ENCODE assay signal across 12 cellular contexts in the genomic region with DNA sequence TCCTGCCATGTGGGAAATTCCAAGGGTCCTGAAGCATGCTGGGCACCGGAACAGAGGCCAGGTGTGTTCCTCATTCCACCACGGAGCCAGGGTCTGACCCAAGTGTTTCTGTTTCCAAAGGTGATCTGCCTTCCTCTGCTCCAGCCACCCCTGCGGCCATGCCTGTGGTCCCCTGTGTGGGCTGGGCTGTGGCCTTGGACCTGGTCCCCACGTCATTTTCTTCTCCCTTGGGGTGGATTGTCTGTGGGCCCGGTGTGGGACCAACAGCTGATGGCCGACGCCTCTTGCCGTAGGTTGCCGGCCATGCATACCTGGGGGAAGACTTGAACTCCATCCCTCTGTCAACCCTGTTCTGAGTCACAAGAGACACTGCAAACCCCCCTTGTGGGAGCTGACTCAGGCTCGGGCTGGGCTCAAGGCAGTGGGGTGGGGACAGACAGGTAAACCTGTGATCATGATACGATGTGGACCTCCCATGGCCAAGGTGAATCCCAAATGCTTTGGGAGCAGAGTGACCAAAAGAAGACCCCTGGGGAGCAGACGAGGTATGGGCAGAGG. TPM values are rescaled to one million over a fixed set of nuclear protein-coding genes. Genes with fewer than 3 reads are reported as not detected.
DNase-seq lines count a peak whose midpoint lies in the region; ATAC-seq and TF ChIP-seq lines count a peak whose summit lies in the region.
"Had no signal": no experiment of that assay in that cellular context is flagged by ENCODE, and none has a peak within 500 bp of the region (broad histone marks: within the 10 kb centered on the region; RNA-seq: fewer than 3 reads in every experiment).

No MANE protein-coding gene starts in this region.

- no peaks in the 10 kb centered on the region for H3K27me3 Mint-ChIP-seq in endodermal cell (ENCODE audit: insufficient read depth)
- H3K27me3 Mint-ChIP-seq in chondrocyte (ENCODE audit: low read depth): no peaks in the 10 kb centered on the region
- H3K27me3 Mint-ChIP-seq: stimulated activated naive CD8-positive, alpha-beta T cell treated with anti-CD3 and anti-CD28 coated beads, Interleukin-15, Interleukin-2, amounts not matched to agents 100 ng/mL and 50 ng/mL, for 24 hours had no signal

- peaks cover 8% of the 10 kb centered on the region for H3K36me3 ChIP-seq in endodermal cell (ENCODE audit: control insufficient read depth, insufficient read depth, low read length)
- H3K36me3 ChIP-seq in psoas muscle (ENCODE audit: insufficient read depth in 1 of 2, low read depth in 1 of 2): no peaks in the 10 kb centered on the region
- H3K36me3 ChIP-seq in esophagus squamous epithelium: no peaks in the 10 kb centered on the region

- intact Hi-C loops in psoas muscle (cut with DNase I) (loop anchor here (5.0 kb wide), 1 partner anchor 33 kb away; the partner anchor contains the start of gene ATP11A (in 2 of the 2)), esophagus squamous epithelium (cut with DNase I) (no loop called here)

- no peak overlapping the region for H3K9ac ChIP-seq in endodermal cell (ENCODE audit: extremely low read depth, low read length, poor library complexity, severe bottlenecking)

- H3K4me3 Mint-ChIP-seq in endodermal cell (no peak overlapping the region), chondrocyte (ENCODE audit: unreplicated experiment) (no peak overlapping the region)
- H3K4me3 Mint-ChIP-seq: stimulated activated naive CD8-positive, alpha-beta T cell treated with anti-CD3 and anti-CD28 coated beads, Interleukin-15, Interleukin-2, amounts not matched to agents 100 ng/mL and 50 ng/mL, for 24 hours had no signal

- WGBS in endodermal cell (ENCODE audit: insufficient coverage in 1 of 2, insufficient read length in 1 of 2), 2 experiments: 93 to 96% methylated on average over 7 to 12 of the region's 12 CpGs
- WGBS in psoas muscle, 3 donors: 86 to 93% (median 88%) methylated on average over 12 of the region's 12 CpGs
- 88 to 95% methylated on average over 4 to 7 of the region's 12 CpGs for WGBS in esophagus squamous epithelium, 2 donors

- H3K36me3 Mint-ChIP-seq in endodermal cell (ENCODE audit: low read depth) (peaks cover 10% of the 10 kb centered on the region), chondrocyte (ENCODE audit: low read depth) (no peaks in the 10 kb centered on the region)

- peaks cover 7% of the 10 kb centered on the region for H3K4me1 ChIP-seq in endodermal cell (ENCODE audit: control insufficient read depth, insufficient read depth, low read length)
- H3K4me1 ChIP-seq in psoas muscle: peaks cover 53% of the 10 kb centered on the region
- peaks cover 0 to 43% (median 3%) of the 10 kb centered on the region in 3 donors for H3K4me1 ChIP-seq in esophagus squamous epithelium

- H3K27ac ChIP-seq in endodermal cell (ENCODE audit: low read depth, low read length) (no peak overlapping the region), psoas muscle (peak overlapping the region; percentile 83), esophagus squamous epithelium (no peak overlapping the region)

- H3K27ac Mint-ChIP-seq in endodermal cell (no peak overlapping the region), chondrocyte (ENCODE audit: unreplicated experiment) (no peak overlapping the region)
- H3K27ac Mint-ChIP-seq: stimulated activated naive CD8-positive, alpha-beta T cell treated with anti-CD3 and anti-CD28 coated beads, Interleukin-15, Interleukin-2, amounts not matched to agents 100 ng/mL and 50 ng/mL, for 24 hours had no signal

- no peak for DNase-seq in Jurkat, Clone E6-1 (ENCODE audit: low read depth, low spot score)
- DNase-seq in endodermal cell (peak; percentile 43), psoas muscle (no peak), KBM-7 (no peak), chondrocyte (ENCODE audit: low spot score) (no peak), esophagus squamous epithelium (lab: John Stamatoyannopoulos, UW) (no peak)
- DNase-seq: activated CD4-positive, CD25-positive, alpha-beta regulatory T cell; CD8-positive, alpha-beta memory T cell; mucosa of descending colon; stimulated activated CD4-positive, alpha-beta T cell treated with anti-CD3 and anti-CD28 coated beads, Interleukin-4, amount 100 ng/mL, for 4 hours had no signal

- H3K27me3 ChIP-seq in endodermal cell (ENCODE audit: control insufficient read depth, insufficient read depth, low read length, poor library complexity, severe bottlenecking) (no peaks in the 10 kb centered on the region), psoas muscle (ENCODE audit: insufficient read depth in 3 of 3, low read length in 2 of 3) (no peaks in the 10 kb centered on the region), esophagus squamous epithelium (no peaks in the 10 kb centered on the region)

- H3K9me3 ChIP-seq in endodermal cell (ENCODE audit: control insufficient read depth, low read length) (no peaks in the 10 kb centered on the region), psoas muscle (no peaks in the 10 kb centered on the region), esophagus squamous epithelium (no peaks in the 10 kb centered on the region)
- H3K9me3 ChIP-seq: mucosa of descending colon had no signal

- in situ Hi-C loops in KBM-7 (cut with MboI; ENCODE audit: low pct_unique_long_range_greater_than_20kb, low sequenced_read_pairs): no loop called here

- ATAC-seq in GM18498 (IDR thresholded peaks at IDR 0.05; ENCODE audit: unreplicated experiment): peak; percentile 19
- no peak for ATAC-seq in psoas muscle
- ATAC-seq: mucosa of descending colon had no signal

- H3K4me1 Mint-ChIP-seq in endodermal cell: peaks cover 45% of the 10 kb centered on the region
- H3K4me1 Mint-ChIP-seq in chondrocyte (ENCODE audit: low read depth): peaks cover 21% of the 10 kb centered on the region

- H3K4me3 ChIP-seq in Jurkat, Clone E6-1 (ENCODE audit: low read length): peak overlapping the region; percentile 32; the same call in 1 of the 2 replicates
- H3K4me3 ChIP-seq in endodermal cell (ENCODE audit: low read length): no peak overlapping the region
- no peak overlapping the region for H3K4me3 ChIP-seq in psoas muscle
- H3K4me3 ChIP-seq in esophagus squamous epithelium: no peak overlapping the region
- H3K4me3 ChIP-seq: mucosa of descending colon had no signal

- no peaks in the 10 kb centered on the region for H3K9me3 Mint-ChIP-seq in endodermal cell
- H3K9me3 Mint-ChIP-seq in chondrocyte (ENCODE audit: low read depth): no peaks in the 10 kb centered on the region
- H3K9me3 Mint-ChIP-seq: CD8-positive, alpha-beta memory T cell; stimulated activated naive CD8-positive, alpha-beta T cell treated with anti-CD3 and anti-CD28 coated beads, Interleukin-15, Interleukin-2, amounts not matched to agents 100 ng/mL and 50 ng/mL, for 24 hours had no signal

- no peak for TF ChIP-seq POLR2A in esophagus squamous epithelium (IDR thresholded peaks at IDR 0.05)

- TF ChIP-seq CTCF in endodermal cell (conservative IDR thresholded peaks at IDR 0.05) (no peak), psoas muscle (IDR thresholded peaks at IDR 0.05) (no peak), chondrocyte (IDR thresholded peaks at IDR 0.05) (no peak), esophagus squamous epithelium (IDR thresholded peaks at IDR 0.05) (no peak)

RNA-seq across cellular contexts. Expression of gene ATP11A, which starts 35.0 kb away (rescaled TPM):
- 23.3 TPM for polyA plus RNA-seq in Jurkat, Clone E6-1 (2012; ENCODE audit: insufficient read depth, insufficient read length)
- total RNA-seq in endodermal cell (100 to 1,000 TPM; 122 to 140 TPM), psoas muscle (10 to 100 TPM; 26.4 to 48.6 (median 28.7) TPM), chondrocyte (13.1 to 22.2 TPM (median 15.4 TPM) in 3 replicates), esophagus squamous epithelium (10 to 100 TPM in 3 of 4 donors, 1 to 10 TPM in 1; 9.6 to 20.0 (median 16.1) TPM)
- polyA plus RNA-seq in endodermal cell (2013, experiment 1 of 2): 32.6 TPM
- polyA plus RNA-seq in endodermal cell (2013, experiment 2 of 2): 30.0 TPM
- polyA plus RNA-seq in psoas muscle: 10 to 100 TPM in 1 of 3 donors, 1 to 10 TPM in 2; 3.9 to 15.1 (median 5.6) TPM
